In the genomic region with DNA sequence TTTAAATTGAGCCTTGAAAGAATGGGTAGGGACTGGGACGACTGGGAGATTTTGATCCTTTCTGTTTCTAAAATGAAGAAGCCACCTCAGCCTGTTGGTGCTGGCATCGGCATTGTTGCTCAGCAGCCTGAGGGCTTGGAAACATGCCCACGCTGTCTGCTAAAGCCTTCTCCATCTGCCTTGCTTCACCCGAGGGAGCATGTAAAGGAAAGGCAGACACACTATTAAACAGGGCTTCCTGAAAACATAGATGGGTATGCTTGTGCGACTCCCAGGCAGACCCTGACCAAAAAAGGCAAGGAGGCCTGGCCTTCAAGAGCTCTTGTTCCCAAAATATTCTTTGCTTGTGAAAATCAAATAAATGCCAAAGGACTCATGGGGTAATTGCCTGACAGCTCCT, we compare ENCODE assay signal across 11 cellular contexts.
A peak's percentile ranks its signal among the peaks of the same experiment; 100 is the strongest.
DNase-seq lines count a peak whose midpoint lies in the region; ATAC-seq and TF ChIP-seq lines count a peak whose summit lies in the region.
"Had no signal": no experiment of that assay in that cellular context is flagged by ENCODE, and none has a peak within 500 bp of the region (broad histone marks: within the 10 kb centered on the region; RNA-seq: fewer than 3 reads in every experiment).

No MANE protein-coding gene starts in this region.

- peak overlapping the region; percentile 91 for H3K27ac Mint-ChIP-seq in osteocyte (ENCODE audit: unreplicated experiment)

- peak overlapping the region; percentile 33 for H3K4me2 ChIP-seq in PC-3 (ENCODE audit: low read length)

- in situ Hi-C loops in GM13977 (cut with MboI; ENCODE audit: low pct_unique_long_range_greater_than_20kb, low sequenced_read_pairs, unreplicated experiment) = no loop called here

- H3K36me3 ChIP-seq in PC-3 (ENCODE audit: low read depth, low read length) = no peaks in the 10 kb centered on the region
- H3K36me3 ChIP-seq: cardiac muscle cell, suprapubic skin had no signal

- CTCF ChIA-PET in PC-3 (lab: Charles Lee) = no interaction called here

- H3K9ac ChIP-seq in PC-3 (ENCODE audit: low read length) = no peak overlapping the region

- no peak overlapping the region for H3K4me3 ChIP-seq in PC-3 (ENCODE audit: low read length)
- H3K4me3 ChIP-seq: cardiac muscle cell, suprapubic skin had no signal

- intact Hi-C loops in PC-3 (cut with micrococcal nuclease) = no loop called here

- H3K36me3 Mint-ChIP-seq in osteocyte (ENCODE audit: unreplicated experiment) = no peaks in the 10 kb centered on the region

- no peaks in the 10 kb centered on the region for H3F3A ChIP-seq in PC-3 (ENCODE audit: low read length, unreplicated experiment)

- no peaks in the 10 kb centered on the region for H3K9me2 ChIP-seq in PC-3 (replicated peaks; ENCODE audit: low read length)

- peaks cover 42% of the 10 kb centered on the region for H3K4me1 Mint-ChIP-seq in osteocyte (ENCODE audit: unreplicated experiment)

- H3K27ac ChIP-seq in PC-3 (ENCODE audit: low read length) = no peak overlapping the region
- H3K27ac ChIP-seq: cardiac muscle cell, suprapubic skin had no signal

- peak overlapping the region; percentile 28 for H3K4me3 Mint-ChIP-seq in osteocyte (ENCODE audit: unreplicated experiment)

- peak; percentile 42 for DNase-seq in DMS79 (lab: John Stamatoyannopoulos, UW)
- DNase-seq in PC-3 = peak; percentile 87
- DNase-seq in osteocyte (ENCODE audit: extremely low spot score, unreplicated experiment) = peak; percentile 91
- DNase-seq in GM13977 (ENCODE audit: low spot score) = no peak
- DNase-seq in mesenteric fat pad (ENCODE audit: low spot score) = no peak
- DNase-seq in NCI-H187 treated with DMSO at 0.1 percent for 48 hours (lab: John Stamatoyannopoulos, UW) = no peak
- DNase-seq: SHP77 had no signal

- no peaks in the 10 kb centered on the region for H3K9me3 ChIP-seq in PC-3 (ENCODE audit: low read length)
- H3K9me3 ChIP-seq: suprapubic skin had no signal

- H3K27me3 ChIP-seq in PC-3 (ENCODE audit: low read length) = no peaks in the 10 kb centered on the region
- H3K27me3 ChIP-seq: cardiac muscle cell, suprapubic skin had no signal

- H3K9me3 Mint-ChIP-seq in osteocyte (ENCODE audit: unreplicated experiment) = no peaks in the 10 kb centered on the region

- TF ChIP-seq CTCF in PC-3 (conservative IDR thresholded peaks at IDR 0.05; ENCODE audit: low read depth, low read length) (no peak), osteocyte (IDR thresholded peaks at IDR 0.05) (no peak), GM13977 (IDR thresholded peaks at IDR 0.05; ENCODE audit: extremely low read depth, insufficient read depth, missing control alignments) (no peak)

- peaks cover 8% of the 10 kb centered on the region; the same call in 1 of the 2 replicates for H3K4me1 ChIP-seq in PC-3 (ENCODE audit: insufficient read depth, low read length)

- no peaks in the 10 kb centered on the region for H3K27me3 Mint-ChIP-seq in osteocyte (ENCODE audit: unreplicated experiment)

- H2AFZ ChIP-seq in PC-3 (ENCODE audit: low read length) = peak overlapping the region; percentile 48

- no peaks in the 10 kb centered on the region for H3K79me2 ChIP-seq in PC-3 (ENCODE audit: low read length)

- H4K20me1 ChIP-seq in PC-3 (ENCODE audit: low read length) = no peaks in the 10 kb centered on the region

- POLR2A ChIA-PET in PC-3 (lab: Charles Lee; ENCODE audit: unreplicated experiment) = no interaction called here

- BruUV-seq in PC-3 (replicated peaks; lab: Mats Ljungman, UMichigan) = no TSS peak

- ATAC-seq in PC-3 (peak; percentile 87), esophagus mucosa (peak; percentile 83), HG02642 (IDR thresholded peaks at IDR 0.05; ENCODE audit: poor library complexity, unreplicated experiment) (no peak)

Comparison
In these comparisons a context has a peak if more than half of its experiments do, and no peak if none do; other contexts are left out.
1. DNase-seq: peak in DMS79 (single experiment), PC-3 (single experiment) and osteocyte (single experiment); none in GM13977 (single experiment), mesenteric fat pad (single experiment) and NCI-H187 treated with DMSO at 0.1 percent for 48 hours (single experiment).